Comparison of ENCODE assay signal across 21 cellular contexts in genomic region chr9:136246849-136247550, GRCh38. TPM values are rescaled to one million over a fixed set of nuclear protein-coding genes. Genes with fewer than 3 reads are reported as not detected.
"Had no signal": no experiment of that assay in that cellular context is flagged by ENCODE, and none has a peak within 500 bp of the region (broad histone marks: within the 10 kb centered on the region; RNA-seq: fewer than 3 reads in every experiment).

No MANE protein-coding gene starts in this region.

- H3K9me3 ChIP-seq: neutrophil, right atrium auricular region, transverse colon had no signal

- H3K36me3 ChIP-seq: neutrophil, right atrium auricular region, transverse colon had no signal

- DNase-seq: activated CD4-positive, alpha-beta T cell treated with anti-CD3 and anti-CD28 coated beads, Interleukin-2, amount 50 U/mL, for 4 hours; activated CD8-positive, alpha-beta memory T cell treated with anti-CD3 and anti-CD28 coated beads, Interleukin-2, amount 10 ng/mL, durations not matched to agents 7 days and 5 days; activated gamma-delta T cell treated with Interleukin-2 at 50 U/mL for 16 hours; activated T-cell treated with anti-CD3 and anti-CD28 coated beads, Interleukin-2, amount 50 U/mL, for 48 hours; effector CD4-positive, alpha-beta T cell; left ventricle myocardium superior; mesendoderm; posterior cingulate gyrus; transverse colon had no signal

- H3K27me3 ChIP-seq: right atrium auricular region had no signal

- H3K4me3 ChIP-seq: right atrium auricular region, smooth muscle cell had no signal

- FAIRE-seq: astrocyte, endothelial cell of umbilical vein, frontal cortex had no signal

- ATAC-seq: activated CD8-positive, alpha-beta memory T cell treated with anti-CD3 and anti-CD28 coated beads, Interleukin-2, amount 10 ng/mL, durations not matched to agents 7 days and 5 days; left ventricle myocardium superior; SK-N-SH treated with all-trans-retinoic acid at 6 μM for 48 hours; stimulated activated effector memory CD8-positive, alpha-beta T cell treated with anti-CD3 and anti-CD28 coated beads, Interleukin-12 subunit alpha, Interleukin-12 subunit beta, amount 100 ng/mL, for 72 hours had no signal

- H3K27ac ChIP-seq: right atrium auricular region had no signal

RNA-seq across cellular contexts. Expression of gene LHX3, which starts 42.1 kb away (rescaled TPM):
- total RNA-seq: activated CD8-positive, alpha-beta memory T cell treated with anti-CD3 and anti-CD28 coated beads, Interleukin-2, amount 10 ng/mL, durations not matched to agents 7 days and 5 days; astrocyte; cardiac septum; endothelial cell of umbilical vein; frontal cortex; kidney epithelial cell; left ventricle myocardium superior; smooth muscle cell; subcutaneous adipose tissue; T-helper 2 cell treated with Interferon-gamma antibody and Interleukin-4, amounts not matched to agents 100 ng/mL and 5 ng/mL, for 36 hours; transverse colon had no signal
- polyA plus RNA-seq: endothelial cell of umbilical vein, smooth muscle cell had no signal

RNA-seq across cellular contexts. Expression of gene CCDC187, which starts 56.9 kb away (rescaled TPM):
- total RNA-seq: activated CD8-positive, alpha-beta memory T cell treated with anti-CD3 and anti-CD28 coated beads, Interleukin-2, amount 10 ng/mL, durations not matched to agents 7 days and 5 days; endothelial cell of umbilical vein; left ventricle myocardium superior; right atrium auricular region; smooth muscle cell; subcutaneous adipose tissue; T-helper 2 cell treated with Interferon-gamma antibody and Interleukin-4, amounts not matched to agents 100 ng/mL and 5 ng/mL, for 36 hours had no signal
- polyA plus RNA-seq: endothelial cell of umbilical vein had no signal
